Comparison of ENCODE assay signal across 28 cellular contexts in the genomic region with DNA sequence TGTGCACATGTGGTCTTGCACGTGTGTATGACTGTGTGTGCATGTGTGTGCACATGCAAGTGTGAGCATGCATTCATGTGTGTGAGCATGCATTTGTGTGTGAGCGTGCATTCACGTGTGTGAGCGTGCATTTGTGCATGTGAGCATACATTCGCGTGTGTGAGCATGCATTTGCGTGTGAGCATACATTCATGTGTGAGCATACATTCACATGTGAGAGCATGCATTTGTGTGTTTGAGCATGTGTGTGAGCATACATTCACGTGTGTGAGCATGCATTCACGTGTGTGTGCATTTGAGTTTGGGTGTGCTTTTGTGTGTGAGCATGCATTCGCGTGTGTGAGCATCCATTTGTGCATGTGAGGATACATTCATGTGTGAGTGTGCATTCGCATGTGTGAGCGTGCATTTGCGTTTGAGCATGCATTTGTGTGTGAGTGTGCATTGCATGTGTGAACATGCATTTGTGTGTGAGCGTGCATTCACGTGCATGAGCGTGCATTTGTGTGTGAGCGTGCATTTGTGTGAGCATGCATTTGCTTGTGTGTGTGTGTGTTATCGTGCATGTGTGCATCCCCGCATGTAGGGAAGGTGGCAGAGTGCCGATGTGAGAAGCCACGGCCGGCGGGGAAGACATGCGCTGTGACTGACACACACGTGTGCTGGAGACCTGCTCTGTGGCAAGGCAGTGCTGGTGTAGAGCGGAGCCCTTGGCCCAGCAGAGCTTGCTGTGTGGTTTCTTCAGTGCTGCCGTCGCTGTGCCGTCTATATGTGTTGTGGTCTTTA. TPM values are rescaled to one million over a fixed set of nuclear protein-coding genes. Genes with fewer than 3 reads are reported as not detected.
A peak's percentile ranks its signal among the peaks of the same experiment; 100 is the strongest.
DNase-seq lines count a peak whose midpoint lies in the region; ATAC-seq and TF ChIP-seq lines count a peak whose summit lies in the region.
"Had no signal": no experiment of that assay in that cellular context is flagged by ENCODE, and none has a peak within 500 bp of the region (broad histone marks: within the 10 kb centered on the region; RNA-seq: fewer than 3 reads in every experiment).

No MANE protein-coding gene starts in this region.

- no peak overlapping the region for H3K4me2 ChIP-seq in IMR-90 (ENCODE audit: low read depth, low read length)
- H3K4me2 ChIP-seq: KMS-11 had no signal

- H2BK120ac ChIP-seq in IMR-90 (ENCODE audit: low read depth, low read length): no peak overlapping the region

- CTCF ChIA-PET in IMR-90 (lab: Yijun Ruan, JAX): no interaction called here

- no peak for TF ChIP-seq RAD21 in IMR-90 (IDR thresholded peaks at IDR 0.05; ENCODE audit: low read length)

- H3K4me1 ChIP-seq in IMR-90 (ENCODE audit: control insufficient read depth, insufficient read depth, low read length) (peaks cover under 1% of the 10 kb centered on the region; the same call in 1 of the 2 replicates), right cardiac atrium (ENCODE audit: control insufficient read depth, insufficient read depth, low read length) (no peaks in the 10 kb centered on the region), spleen (peaks cover 4 to 83% (median 42%) of the 10 kb centered on the region in 6 donors), body of pancreas (no peaks in the 10 kb centered on the region)
- H3K4me1 ChIP-seq: pancreas had no signal

- POLR2A ChIA-PET in IMR-90 (lab: Charles Lee; ENCODE audit: unreplicated experiment): no interaction called here

- no peak overlapping the region for H3K9ac ChIP-seq in IMR-90 (ENCODE audit: low read depth, low read length)
- H3K9ac ChIP-seq: KMS-11 had no signal

- no peak overlapping the region for H3K18ac ChIP-seq in IMR-90 (ENCODE audit: low read depth, low read length)

- no peak overlapping the region for H2BK20ac ChIP-seq in IMR-90 (ENCODE audit: low read depth, low read length)

- in situ Hi-C loops in IMR-90 (cut with MboI; ENCODE audit: low sequenced_read_pairs): no loop called here

- H3K4me3 ChIP-seq in IMR-90 (ENCODE audit: insufficient read depth, low read depth, low read length): no peak overlapping the region
- no peak overlapping the region for H3K4me3 ChIP-seq in right cardiac atrium (ENCODE audit: low read length)
- H3K4me3 ChIP-seq in spleen: no peak overlapping the region
- no peak overlapping the region for H3K4me3 ChIP-seq in body of pancreas
- H3K4me3 ChIP-seq: dorsolateral prefrontal cortex, pancreas, stomach, tibial artery had no signal

- 85% methylated on average over 25 of the region's 30 CpGs; no CpG with 5 or more reads in 1 of the 2 experiments for WGBS in IMR-90 (ENCODE audit: extremely low coverage in 2 of 2, insufficient read length in 1 of 2), 2 experiments
- WGBS in right cardiac atrium: 91% methylated on average over 30 of the region's 30 CpGs
- WGBS in spleen, 5 donors: 89 to 94% (median 93%) methylated on average over 30 of the region's 30 CpGs
- WGBS in body of pancreas, 2 donors: 73 to 83% methylated on average over 29 to 30 of the region's 30 CpGs

- H4K5ac ChIP-seq in IMR-90 (ENCODE audit: low read depth, low read length): no peak overlapping the region

- BruUV-seq in IMR-90 (replicated peaks; lab: Mats Ljungman, UMichigan): no TSS peak

- H3K9me3 ChIP-seq in IMR-90 (ENCODE audit: control insufficient read depth, insufficient read depth, low read length) (no peaks in the 10 kb centered on the region), right cardiac atrium (ENCODE audit: control insufficient read depth, low read length) (no peaks in the 10 kb centered on the region), spleen (no peaks in the 10 kb centered on the region), body of pancreas (no peaks in the 10 kb centered on the region)
- H3K9me3 ChIP-seq: pancreas, stomach, tibial artery had no signal

- H3K27ac ChIP-seq in IMR-90 (ENCODE audit: insufficient read depth, low read length): no peak overlapping the region
- no peak overlapping the region for H3K27ac ChIP-seq in right cardiac atrium (ENCODE audit: low read length)
- H3K27ac ChIP-seq in spleen: peak overlapping the region in 2 of 8 donors; percentile 72 to 96
- no peak overlapping the region for H3K27ac ChIP-seq in body of pancreas
- H3K27ac ChIP-seq: dorsolateral prefrontal cortex, KMS-11, pancreas, stomach, tibial artery had no signal

- no peak overlapping the region for H3K4ac ChIP-seq in IMR-90 (ENCODE audit: low read depth, low read length)

- H3K27me3 ChIP-seq in IMR-90 (ENCODE audit: control insufficient read depth, insufficient read depth, low read length): peaks cover 80% of the 10 kb centered on the region
- no peaks in the 10 kb centered on the region for H3K27me3 ChIP-seq in right cardiac atrium (ENCODE audit: control insufficient read depth, insufficient read depth)
- H3K27me3 ChIP-seq in spleen (replicated peaks in 1 of 7): no peaks in the 10 kb centered on the region
- H3K27me3 ChIP-seq in body of pancreas: no peaks in the 10 kb centered on the region
- H3K27me3 ChIP-seq: pancreas had no signal

- no peak overlapping the region for H3K56ac ChIP-seq in IMR-90 (ENCODE audit: extremely low read depth, insufficient read depth, low read length)

- dilution Hi-C loops in IMR-90 (cut with HindIII; ENCODE audit: low sequenced_read_pairs, unreplicated experiment): no loop called here

- H3K79me1 ChIP-seq in IMR-90 (ENCODE audit: low read depth in 1 of 2, low read length in 2 of 2): no peaks in the 10 kb centered on the region

- no peak overlapping the region for H3K23ac ChIP-seq in IMR-90 (ENCODE audit: low read depth, low read length)

- H2AFZ ChIP-seq in IMR-90 (replicated peaks; ENCODE audit: low read length, poor library complexity): no peak overlapping the region

- no peak overlapping the region for H3K14ac ChIP-seq in IMR-90 (replicated peaks; ENCODE audit: low read depth, low read length)

- no peak for TF ChIP-seq CTCF in IMR-90 (conservative IDR thresholded peaks at IDR 0.05; ENCODE audit: low read depth, low read length)
- TF ChIP-seq CTCF in spleen (IDR thresholded peaks at IDR 0.05 in 8 of 11, conservative IDR thresholded peaks at IDR 0.05 in 3 of 11): no peak
- TF ChIP-seq CTCF in body of pancreas (IDR thresholded peaks at IDR 0.05): no peak

- H4K20me1 ChIP-seq in IMR-90 (ENCODE audit: insufficient read depth, low read length): no peaks in the 10 kb centered on the region

- H2AK5ac ChIP-seq in IMR-90 (ENCODE audit: low read depth, low read length): no peak overlapping the region

- no peak overlapping the region for H2BK5ac ChIP-seq in IMR-90 (ENCODE audit: low read depth, low read length, poor library complexity, severe bottlenecking)

- intact Hi-C loops in left cardiac atrium (cut with DNase I): no loop called here
- intact Hi-C loops in cardiac septum (cut with DNase I): no loop called here
- intact Hi-C loops in IMR-90 (cut with micrococcal nuclease): no loop called here
- intact Hi-C loops in right cardiac atrium (cut with DNase I): no loop called here
- intact Hi-C loops in spleen (cut with DNase I; ENCODE audit: low total_unique reads): no loop called here
- intact Hi-C loops in body of pancreas (cut with DNase I): no loop called here

- no peak overlapping the region for H4K8ac ChIP-seq in IMR-90 (ENCODE audit: low read depth in 2 of 2, low read length in 2 of 2)

- H2BK15ac ChIP-seq in IMR-90 (ENCODE audit: low read depth, low read length): no peak overlapping the region

- DNase-seq in left cardiac atrium: peak; percentile 8
- no peak for DNase-seq in cardiac septum (ENCODE audit: low spot score)
- no peak for DNase-seq in IMR-90
- DNase-seq in right cardiac atrium: peak; percentile 6 to 39 (median 21)
- peak; percentile 76 for DNase-seq in spleen
- DNase-seq in body of pancreas: no peak
- DNase-seq in NK-92 treated with Interleukin-12 subunit alpha and Interleukin-12 subunit beta, amount 100 ng/mL, for 24 hours (lab: John Stamatoyannopoulos, UW): no peak
- DNase-seq: activated CD4-positive, alpha-beta T cell treated with anti-CD3 and anti-CD28 coated beads, Interleukin-2, amount 50 U/mL, for 48 hours; amygdala; C1 segment of cervical spinal cord; central memory CD4-positive, alpha-beta T cell; dorsolateral prefrontal cortex; EL; HFFc6; mesenchymal stem cell; naive B cell; NCI-H1436 treated with DMSO at 0.1 percent for 48 hours; NCI-H2107; SHP77 treated with DMSO at 0.1 percent for 48 hours; stomach; SW 1271; T1000; tibial artery had no signal

- no peaks in the 10 kb centered on the region for H3K36me3 ChIP-seq in IMR-90 (ENCODE audit: control insufficient read depth, insufficient read depth, low read length)
- peaks cover 0 to 100% (median 81%) of the 10 kb centered on the region in 6 donors for H3K36me3 ChIP-seq in spleen
- H3K36me3 ChIP-seq in body of pancreas (replicated peaks in 1 of 2; ENCODE audit: insufficient read depth in 1 of 2, low read depth in 2 of 2): no peaks in the 10 kb centered on the region
- H3K36me3 ChIP-seq: pancreas, tibial artery had no signal

- H4K91ac ChIP-seq in IMR-90 (ENCODE audit: insufficient read depth, low read depth, low read length): no peak overlapping the region

- TF ChIP-seq POLR2A in IMR-90 (IDR thresholded peaks at IDR 0.05; ENCODE audit: low read depth, low read length): no peak
- no peak for TF ChIP-seq POLR2A in spleen (IDR thresholded peaks at IDR 0.05)
- TF ChIP-seq POLR2A in body of pancreas (IDR thresholded peaks at IDR 0.05): no peak

- H3K9me1 ChIP-seq in IMR-90 (ENCODE audit: insufficient read depth, low read length): peaks cover 15% of the 10 kb centered on the region; the same call in 1 of the 2 replicates

- peak overlapping the region; percentile 37 for H2AK9ac ChIP-seq in IMR-90 (replicated peaks; ENCODE audit: low read depth, low read length, poor library complexity)

- ATAC-seq in left cardiac atrium (no peak), IMR-90 (ENCODE audit: low read depth) (no peak), right cardiac atrium (no peak), HG03135 (IDR thresholded peaks at IDR 0.05; ENCODE audit: unreplicated experiment) (no peak), body of pancreas (no peak)
- ATAC-seq: sciatic nerve had no signal

RNA-seq across cellular contexts. Expression of gene ITGB2, which starts 18.2 kb away (rescaled TPM):
- total RNA-seq in left cardiac atrium (10 to 100 TPM; 31.5 to 70.7 TPM), cardiac septum (11.5 TPM), IMR-90 (2012; rRNA removed) (not detected in 2 replicates), right cardiac atrium (10 to 100 TPM; 19.1 to 46.5 (median 33.7) TPM), spleen (100 to 1,000 TPM; 285 to 754 (median 415) TPM), body of pancreas (10 to 100 TPM; 17.8 to 23.3 TPM)
- polyA plus RNA-seq in IMR-90 (2012; rRNA removed) (0.14 TPM in 1 of 2 replicates, not detected in the other), right cardiac atrium (11.9 TPM), spleen (100 to 1,000 TPM in 2 of 3 donors, 10 to 100 TPM in 1; 92.1 to 332 (median 250) TPM)
- 0.06 and 0.15 TPM in 2 replicates for polyA plus RNA-seq in IMR-90 (2012; cell fraction: cytosol; rRNA removed)
- polyA plus RNA-seq in IMR-90 (2012; cell fraction: nucleus; rRNA removed; ENCODE audit: low replicate concordance): 0.07 TPM in 1 of 2 replicates, not detected in the other
- total RNA-seq: HT-29 had no signal

RNA-seq across cellular contexts. Expression of gene PTTG1IP, which starts 29.0 kb away (rescaled TPM):
- total RNA-seq in left cardiac atrium (100 to 1,000 TPM; 181 to 195 TPM), cardiac septum (194 TPM), IMR-90 (2012; rRNA removed) (194 and 230 TPM in 2 replicates), right cardiac atrium (100 to 1,000 TPM; 192 to 206 (median 197) TPM), spleen (100 to 1,000 TPM; 121 to 189 (median 165) TPM), body of pancreas (100 to 1,000 TPM in 1 of 2 donors, 10 to 100 TPM in 1; 71.5 to 106 TPM)
- polyA plus RNA-seq in IMR-90 (2012; rRNA removed) (156 and 167 TPM in 2 replicates), right cardiac atrium (172 TPM), spleen (10 to 100 TPM; 57.6 to 69.3 (median 64.9) TPM)
- 112 and 137 TPM in 2 replicates for polyA plus RNA-seq in IMR-90 (2012; cell fraction: cytosol; rRNA removed)
- 67.9 and 125 TPM in 2 replicates for polyA plus RNA-seq in IMR-90 (2012; cell fraction: nucleus; rRNA removed; ENCODE audit: low replicate concordance)

RNA-seq across cellular contexts. Expression of gene SLX9, which starts 37.4 kb away (rescaled TPM):
- total RNA-seq in left cardiac atrium (10 to 100 TPM; 26.1 to 28.6 TPM), cardiac septum (35.8 TPM), IMR-90 (2012; rRNA removed) (10.4 and 17.5 TPM in 2 replicates), right cardiac atrium (10 to 100 TPM; 19.2 to 26.5 (median 24.1) TPM), spleen (10 to 100 TPM in 6 of 7 donors, 1 to 10 TPM in 1; 6.1 to 30.6 (median 26.4) TPM), body of pancreas (1 to 10 TPM; 5.6 to 9.3 TPM)
- polyA plus RNA-seq in IMR-90 (2012; rRNA removed) (21.7 and 27.4 TPM in 2 replicates), right cardiac atrium (25.1 TPM), spleen (10 to 100 TPM; 16.4 to 35.4 (median 28.5) TPM)
- polyA plus RNA-seq in IMR-90 (2012; cell fraction: cytosol; rRNA removed): 29.5 and 45.6 TPM in 2 replicates
- polyA plus RNA-seq in IMR-90 (2012; cell fraction: nucleus; rRNA removed; ENCODE audit: low replicate concordance): 26.6 and 28.5 TPM in 2 replicates

Comparison
In these comparisons a context has a peak if more than half of its experiments do, and no peak if none do; other contexts are left out.
1. DNase-seq: peak in left cardiac atrium (single experiment), right cardiac atrium (3 of 3) and spleen (single experiment); none in cardiac septum (single experiment), IMR-90 (single experiment), body of pancreas (0 of 4) and NK-92 treated with Interleukin-12 subunit alpha and Interleukin-12 subunit beta, amount 100 ng/mL, for 24 hours (single experiment).